In genomic region chr7:140961117-140961516, GRCh38 we compare ENCODE assay signal across 35 cellular contexts.
"Had no signal": no experiment of that assay in that cellular context is flagged by ENCODE, and none has a peak within 500 bp of the region (broad histone marks: within the 10 kb centered on the region; RNA-seq: fewer than 3 reads in every experiment).

No MANE protein-coding gene starts in this region.

- DNase-seq: Karpas-422, Kasumi-1, MG63, MM.1S, MV-4-11, NCI-H1048, NCI-H1092, NCI-H1092 treated with DMSO at 0.1 percent for 48 hours, NCI-H1105, NCI-H1105 treated with DMSO at 0.1 percent for 48 hours, NCI-H1417, NCI-H1417 treated with DMSO at 0.1 percent for 48 hours, NCI-H1436, NCI-H1436 treated with DMSO at 0.1 percent for 48 hours, NCI-H146, NCI-H1694, NCI-H1694 treated with DMSO at 0.1 percent for 48 hours, NCI-H187, NCI-H187 treated with DMSO at 0.1 percent for 48 hours, NCI-H1930, NCI-H2029, NCI-H2029 treated with DMSO at 0.1 percent for 48 hours, NCI-H2081, NCI-H2081 treated with DMSO at 0.1 percent for 48 hours, NCI-H2107, NCI-H2171, NCI-H2171 treated with DMSO at 0.1 percent for 48 hours, NCI-H2227 treated with DMSO at 0.1 percent for 48 hours, NCI-H345, NCI-H446, NCI-H446 treated with DMSO at 0.1 percent for 48 hours, NCI-H510A, NCI-H510A treated with DMSO at 0.1 percent for 48 hours, NCI-H524, NCI-H524 treated with DMSO at 0.1 percent for 48 hours had no signal

- H3K36me3 ChIP-seq: MG63 had no signal

- H3K4me3 ChIP-seq: MG63 had no signal

- H3K9me3 ChIP-seq: MG63 had no signal

- H3K27me3 ChIP-seq: MG63 had no signal
